ENCODE assay signal across 9 cellular contexts in the genomic region with DNA sequence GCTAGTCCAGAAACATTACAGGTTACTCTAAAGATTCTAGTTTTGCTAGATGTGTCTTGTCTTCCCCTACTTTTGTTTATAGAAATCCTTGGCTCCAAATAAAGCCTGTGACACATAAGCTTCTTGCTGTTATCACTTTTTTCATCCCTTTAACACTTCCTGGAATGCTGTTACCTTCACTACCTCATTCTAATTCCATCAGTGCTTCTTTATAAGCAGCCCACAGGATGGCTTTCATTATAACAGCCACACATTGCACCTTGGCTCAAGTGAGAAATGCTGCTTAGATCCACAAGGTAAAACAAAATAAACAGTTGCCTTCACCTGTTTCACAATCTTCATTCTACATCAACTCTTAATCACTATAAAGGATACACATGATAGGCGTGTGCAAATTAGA.
"Had no signal": no experiment of that assay in that cellular context is flagged by ENCODE, and none has a peak within 500 bp of the region (broad histone marks: within the 10 kb centered on the region; RNA-seq: fewer than 3 reads in every experiment).

No MANE protein-coding gene starts in this region.

- DNase-seq: GOT3, H9, HFFc6, KG1 had no signal

- H2AFZ ChIP-seq: GM23248 had no signal

- ATAC-seq: HCT116, HepG2, K562 had no signal

- H3K4me3 ChIP-seq: GM23248, K562 had no signal

- FAIRE-seq: HepG2, K562 had no signal

- H3K27ac ChIP-seq: GM23248, HL-60 had no signal

- H3K9ac ChIP-seq: GM23248 had no signal
